27 cellular contexts compared by ENCODE assay signal in genomic region chr12:117684471-117684870, GRCh38.
A peak's percentile ranks its signal among the peaks of the same experiment; 100 is the strongest.
DNase-seq lines count a peak whose midpoint lies in the region; ATAC-seq and TF ChIP-seq lines count a peak whose summit lies in the region.
"Had no signal": no experiment of that assay in that cellular context is flagged by ENCODE, and none has a peak within 500 bp of the region (broad histone marks: within the 10 kb centered on the region; RNA-seq: fewer than 3 reads in every experiment).

No MANE protein-coding gene starts in this region.

- peaks cover 60% of the 10 kb centered on the region for H3K4me1 ChIP-seq in SJSA1 (replicated peaks)
- peaks cover 13% of the 10 kb centered on the region for H3K4me1 ChIP-seq in hepatocyte (ENCODE audit: insufficient read depth)
- H3K4me1 ChIP-seq in skeletal muscle satellite cell (ENCODE audit: control insufficient read depth, insufficient read depth, low read length) = peaks cover 53% of the 10 kb centered on the region
- no peaks in the 10 kb centered on the region for H3K4me1 ChIP-seq in lower lobe of right lung
- H3K4me1 ChIP-seq: uterus had no signal

- H3K9me2 ChIP-seq in hepatocyte (replicated peaks; ENCODE audit: insufficient read depth) = no peaks in the 10 kb centered on the region

- H3K27me3 ChIP-seq in SJSA1 (replicated peaks) = no peaks in the 10 kb centered on the region
- H3K27me3 ChIP-seq in hepatocyte = no peaks in the 10 kb centered on the region
- H3K27me3 ChIP-seq in skeletal muscle satellite cell (ENCODE audit: control insufficient read depth, insufficient read depth, low read length) = no peaks in the 10 kb centered on the region
- H3K27me3 ChIP-seq in lower lobe of right lung (ENCODE audit: low read depth) = no peaks in the 10 kb centered on the region
- H3K27me3 ChIP-seq: Peyer's patch, uterus had no signal

- TF ChIP-seq CTCF in hepatocyte (IDR thresholded peaks at IDR 0.05; ENCODE audit: poor library complexity) = no peak
- no peak for TF ChIP-seq CTCF in lower lobe of right lung (IDR thresholded peaks at IDR 0.05)

- H3K36me3 ChIP-seq in SJSA1 (no peaks in the 10 kb centered on the region), hepatocyte (replicated peaks; ENCODE audit: insufficient read depth, low read depth) (no peaks in the 10 kb centered on the region), skeletal muscle satellite cell (ENCODE audit: insufficient read depth, low read length) (no peaks in the 10 kb centered on the region), lower lobe of right lung (no peaks in the 10 kb centered on the region)
- H3K36me3 ChIP-seq: left lung, Peyer's patch, uterus had no signal

- intact Hi-C loops in lower lobe of right lung (cut with DNase I) = no loop called here

- no peaks in the 10 kb centered on the region for H3K79me2 ChIP-seq in hepatocyte

- H3K27ac ChIP-seq in SJSA1 (peak overlapping the region; percentile 89), hepatocyte (peak overlapping the region; percentile 96), lower lobe of right lung (no peak overlapping the region)

- DNase-seq in Caki2 (ENCODE audit: low read depth) (peak; percentile 30), SJSA1 (ENCODE audit: low read depth in 1 of 2, low spot score in 2 of 2) (no peak), hepatocyte (ENCODE audit: low spot score) (no peak), lower lobe of right lung (no peak), mucosa of gallbladder (ENCODE audit: low spot score) (no peak), NCI-H774 (lab: John Stamatoyannopoulos, UW) (no peak)
- DNase-seq: activated B cell treated with CpG ODN at 0.5 μM for 24 hours; activated CD4-positive, alpha-beta T cell treated with anti-CD3 and anti-CD28 coated beads, Interleukin-2, amount 10 ng/mL, durations not matched to agents 7 days and 5 days; amniotic stem cell; C1 segment of cervical spinal cord; DMS79; effector memory CD4-positive, alpha-beta T cell; erythroblast; GDM1; glutamatergic neuron; HCEC 1CT; IMR-90; left lung; naive thymus-derived CD8-positive, alpha-beta T cell; NCI-H226; stimulated activated CD8-positive, alpha-beta memory T cell treated with anti-CD3 and anti-CD28 coated beads, Interleukin-4, amount 100 ng/mL, for 48 hours; stimulated activated naive CD8-positive, alpha-beta T cell treated with anti-CD3 and anti-CD28 coated beads, Interleukin-15, amount 100 ng/mL, for 72 hours; T-cell; uterus had no signal

- H4K20me1 ChIP-seq in hepatocyte (ENCODE audit: insufficient read depth, poor library complexity, severe bottlenecking) = no peaks in the 10 kb centered on the region

- 88% methylated on average over 6 of the region's 6 CpGs for WGBS in hepatocyte (ENCODE audit: low lambda C conversion rate, missing lambda C conversion rate)

- H2AFZ ChIP-seq in hepatocyte = no peak overlapping the region

- no peak overlapping the region for H3K4me2 ChIP-seq in hepatocyte
- H3K4me2 ChIP-seq in skeletal muscle satellite cell (ENCODE audit: low read length) = no peak overlapping the region

- H3K9me3 ChIP-seq in SJSA1 (replicated peaks) (no peaks in the 10 kb centered on the region), hepatocyte (ENCODE audit: low read depth) (no peaks in the 10 kb centered on the region), skeletal muscle satellite cell (replicated peaks; ENCODE audit: low read length) (no peaks in the 10 kb centered on the region), lower lobe of right lung (no peaks in the 10 kb centered on the region)
- H3K9me3 ChIP-seq: Caco-2, left lung, Peyer's patch, uterus had no signal

- no peak for ATAC-seq in lower lobe of right lung
- ATAC-seq: naive thymus-derived CD8-positive, alpha-beta T cell; stimulated activated naive CD8-positive, alpha-beta T cell treated with anti-CD3 and anti-CD28 coated beads, Interleukin-15, amount 100 ng/mL, for 72 hours; T-cell had no signal

- in situ Hi-C loops in Caki2 (cut with HindIII; ENCODE audit: low pct_unique_long_range_greater_than_20kb, low sequenced_read_pairs) = no loop called here

- no peak overlapping the region for H3K4me3 ChIP-seq in SJSA1
- H3K4me3 ChIP-seq in hepatocyte = no peak overlapping the region
- H3K4me3 ChIP-seq in skeletal muscle satellite cell (ENCODE audit: low read length) = no peak overlapping the region
- H3K4me3 ChIP-seq in lower lobe of right lung = no peak overlapping the region
- H3K4me3 ChIP-seq: left lung, Peyer's patch, uterus had no signal

- peak overlapping the region; percentile 69 for H3K9ac ChIP-seq in skeletal muscle satellite cell (ENCODE audit: low read depth, low read length)
